ENCODE assay signal across 16 cellular contexts in genomic region chr11:3632070-3632660, GRCh38. TPM values are rescaled to one million over a fixed set of nuclear protein-coding genes. Genes with fewer than 3 reads are reported as not detected.
DNase-seq lines count a peak whose midpoint lies in the region; ATAC-seq and TF ChIP-seq lines count a peak whose summit lies in the region.
"Had no signal": no experiment of that assay in that cellular context is flagged by ENCODE, and none has a peak within 500 bp of the region (broad histone marks: within the 10 kb centered on the region; RNA-seq: fewer than 3 reads in every experiment).

No MANE protein-coding gene starts in this region.

- H3K27me3 ChIP-seq in Karpas-422 (ENCODE audit: low read length) (no peaks in the 10 kb centered on the region), neural progenitor cell (no peaks in the 10 kb centered on the region)
- H3K27me3 ChIP-seq: BLaER1 had no signal

- H3K4me2 ChIP-seq in Karpas-422 (ENCODE audit: low read depth, low read length, poor library complexity, severe bottlenecking), result no peak overlapping the region
- no peak overlapping the region for H3K4me2 ChIP-seq in neural progenitor cell
- H3K4me2 ChIP-seq: BLaER1 had no signal

- no peak for TF ChIP-seq CTCF in neural progenitor cell (IDR thresholded peaks at IDR 0.05)
- no peak for TF ChIP-seq CTCF in GM20000 (IDR thresholded peaks at IDR 0.05; ENCODE audit: extremely low read depth, missing control alignments)

- no peak for DNase-seq in activated T-cell treated with anti-CD3 and anti-CD28 coated beads, Interleukin-2, amount 50 U/mL, for 72 hours
- DNase-seq in activated T-cell treated with anti-CD3 and anti-CD28 coated beads, Interleukin-2, amount 50 U/mL, for 1 hour, result no peak
- peak; percentile 29 for DNase-seq in Karpas-422
- DNase-seq in islet precursor cell, result peak; percentile 41
- DNase-seq in renal cortical epithelial cell (ENCODE audit: low read depth), result peak; percentile 9
- no peak for DNase-seq in neural progenitor cell (ENCODE audit: low spot score)
- no peak for DNase-seq in GM20000 (ENCODE audit: low spot score)
- DNase-seq: 8988T; AML-193; CD8-positive, alpha-beta memory T cell; DND-41; GDM1 had no signal

- H3K36me3 ChIP-seq in Karpas-422 (ENCODE audit: insufficient read depth, low read length) (no peaks in the 10 kb centered on the region), neural progenitor cell (no peaks in the 10 kb centered on the region)
- H3K36me3 ChIP-seq: BLaER1 had no signal

- H3K27ac Mint-ChIP-seq in activated T-cell treated with anti-CD3 and anti-CD28 coated beads, Interleukin-2, amount 50 U/mL, for 72 hours, result no peak overlapping the region
- no peak overlapping the region for H3K27ac Mint-ChIP-seq in neural progenitor cell
- H3K27ac Mint-ChIP-seq: CD8-positive, alpha-beta memory T cell had no signal

- H3K27ac ChIP-seq in Karpas-422 (ENCODE audit: low read length), result no peak overlapping the region
- no peak overlapping the region for H3K27ac ChIP-seq in neural progenitor cell
- H3K27ac ChIP-seq: BLaER1 had no signal

- no peaks in the 10 kb centered on the region for H3F3A ChIP-seq in neural progenitor cell (ENCODE audit: low read depth)

- no peaks in the 10 kb centered on the region for H3K36me3 Mint-ChIP-seq in activated T-cell treated with anti-CD3 and anti-CD28 coated beads, Interleukin-2, amount 50 U/mL, for 72 hours (ENCODE audit: insufficient read depth in 2 of 2)
- H3K36me3 Mint-ChIP-seq in neural progenitor cell, result no peaks in the 10 kb centered on the region
- H3K36me3 Mint-ChIP-seq: CD8-positive, alpha-beta memory T cell had no signal

- no peaks in the 10 kb centered on the region for H3K79me2 ChIP-seq in Karpas-422 (ENCODE audit: low read length)
- no peaks in the 10 kb centered on the region for H3K79me2 ChIP-seq in neural progenitor cell (ENCODE audit: low read depth)

- H3K27me3 Mint-ChIP-seq in activated T-cell treated with anti-CD3 and anti-CD28 coated beads, Interleukin-2, amount 50 U/mL, for 72 hours (ENCODE audit: low read depth), result no peaks in the 10 kb centered on the region
- H3K27me3 Mint-ChIP-seq in neural progenitor cell (ENCODE audit: insufficient read depth, low read depth), result peaks cover 2% of the 10 kb centered on the region

- H3K9ac ChIP-seq in Karpas-422 (ENCODE audit: low read length) (no peak overlapping the region), neural progenitor cell (no peak overlapping the region)
- H3K9ac ChIP-seq: BLaER1 had no signal

- no peaks in the 10 kb centered on the region for H3K9me2 ChIP-seq in Karpas-422 (replicated peaks; ENCODE audit: insufficient read depth, low read length)

- H3K4me3 Mint-ChIP-seq in activated T-cell treated with anti-CD3 and anti-CD28 coated beads, Interleukin-2, amount 50 U/mL, for 72 hours, result no peak overlapping the region
- no peak overlapping the region for H3K4me3 Mint-ChIP-seq in neural progenitor cell
- H3K4me3 Mint-ChIP-seq: CD8-positive, alpha-beta memory T cell had no signal

- no peaks in the 10 kb centered on the region for H4K20me1 ChIP-seq in Karpas-422 (ENCODE audit: insufficient read depth, low read depth, low read length)
- no peaks in the 10 kb centered on the region for H4K20me1 ChIP-seq in neural progenitor cell (ENCODE audit: low read depth)
- H4K20me1 ChIP-seq: BLaER1 had no signal

- H3K4me3 ChIP-seq in Karpas-422 (ENCODE audit: low read length) (no peak overlapping the region), neural progenitor cell (no peak overlapping the region)
- H3K4me3 ChIP-seq: BLaER1 had no signal

- no peaks in the 10 kb centered on the region for H3K9me3 Mint-ChIP-seq in activated T-cell treated with anti-CD3 and anti-CD28 coated beads, Interleukin-2, amount 50 U/mL, for 72 hours
- H3K9me3 Mint-ChIP-seq in neural progenitor cell, result peaks cover 3% of the 10 kb centered on the region
- H3K9me3 Mint-ChIP-seq: CD8-positive, alpha-beta memory T cell had no signal

- H2AFZ ChIP-seq in Karpas-422 (ENCODE audit: low read length) (no peak overlapping the region), neural progenitor cell (replicated peaks) (no peak overlapping the region)

- no peaks in the 10 kb centered on the region for H3K9me3 ChIP-seq in Karpas-422 (ENCODE audit: low read length)
- no peaks in the 10 kb centered on the region for H3K9me3 ChIP-seq in neural progenitor cell (ENCODE audit: low read depth)
- H3K9me3 ChIP-seq: BLaER1, Caco-2 had no signal

- H3K4me1 Mint-ChIP-seq in activated T-cell treated with anti-CD3 and anti-CD28 coated beads, Interleukin-2, amount 50 U/mL, for 72 hours (ENCODE audit: low read depth), result peaks cover 5% of the 10 kb centered on the region
- no peaks in the 10 kb centered on the region for H3K4me1 Mint-ChIP-seq in neural progenitor cell
- H3K4me1 Mint-ChIP-seq: CD8-positive, alpha-beta memory T cell had no signal

- H3K4me1 ChIP-seq in Karpas-422 (ENCODE audit: low read length) (no peaks in the 10 kb centered on the region), neural progenitor cell (no peaks in the 10 kb centered on the region)
- H3K4me1 ChIP-seq: BLaER1 had no signal

- peak; percentile 24 to 50 for ATAC-seq in activated T-cell treated with anti-CD3 and anti-CD28 coated beads, Interleukin-2, amount 50 U/mL, for 72 hours (replicated peaks in 1 of 2)
- ATAC-seq in GM21515 (IDR thresholded peaks at IDR 0.05; ENCODE audit: unreplicated experiment), result no peak
- ATAC-seq: HCT116 had no signal

RNA-seq across cellular contexts. Expression of gene ART5, which starts 9.6 kb away (rescaled TPM):
- not detected for total RNA-seq in activated T-cell treated with anti-CD3 and anti-CD28 coated beads, Interleukin-2, amount 50 U/mL, for 72 hours
- total RNA-seq in Karpas-422 (2014; rRNA removed; shearing (Covaris generic); ENCODE audit: low replicate concordance), result not detected in 2 replicates
- total RNA-seq in renal cortical epithelial cell (not detected in 2 replicates), neural progenitor cell (ENCODE audit: low replicate concordance) (8.5 and 12.0 TPM in 2 replicates)
- total RNA-seq: CD8-positive, alpha-beta memory T cell had no signal

RNA-seq across cellular contexts. Expression of gene ART1, which starts 12.8 kb away (rescaled TPM):
- total RNA-seq in activated T-cell treated with anti-CD3 and anti-CD28 coated beads, Interleukin-2, amount 50 U/mL, for 72 hours, result not detected
- not detected in 2 replicates for total RNA-seq in Karpas-422 (2014; rRNA removed; shearing (Covaris generic); ENCODE audit: low replicate concordance)
- total RNA-seq in renal cortical epithelial cell (not detected in 2 replicates), neural progenitor cell (ENCODE audit: low replicate concordance) (not detected in 2 replicates)
- total RNA-seq: Caco-2; CD8-positive, alpha-beta memory T cell had no signal

RNA-seq across cellular contexts. Expression of gene CHRNA10, which starts 39.0 kb away (rescaled TPM):
- total RNA-seq in activated T-cell treated with anti-CD3 and anti-CD28 coated beads, Interleukin-2, amount 50 U/mL, for 72 hours, result 1 to 10 TPM; 1.9 to 2.8 TPM
- total RNA-seq in Karpas-422 (2014; rRNA removed; shearing (Covaris generic); ENCODE audit: low replicate concordance), result 1.7 and 6.0 TPM in 2 replicates
- total RNA-seq in renal cortical epithelial cell (0.35 and 0.45 TPM in 2 replicates), neural progenitor cell (ENCODE audit: low replicate concordance) (0.21 and 0.62 TPM in 2 replicates)

Comparison
In these comparisons a context has a peak if more than half of its experiments do, and no peak if none do; other contexts are left out.
1. DNase-seq: peak in Karpas-422 (single experiment), islet precursor cell (single experiment) and renal cortical epithelial cell (single experiment); none in activated T-cell treated with anti-CD3 and anti-CD28 coated beads, Interleukin-2, amount 50 U/mL, for 72 hours (0 of 2), activated T-cell treated with anti-CD3 and anti-CD28 coated beads, Interleukin-2, amount 50 U/mL, for 1 hour (single experiment), neural progenitor cell (single experiment) and GM20000 (single experiment).